Comparison of ENCODE assay signal across 10 cellular contexts in the genomic region with DNA sequence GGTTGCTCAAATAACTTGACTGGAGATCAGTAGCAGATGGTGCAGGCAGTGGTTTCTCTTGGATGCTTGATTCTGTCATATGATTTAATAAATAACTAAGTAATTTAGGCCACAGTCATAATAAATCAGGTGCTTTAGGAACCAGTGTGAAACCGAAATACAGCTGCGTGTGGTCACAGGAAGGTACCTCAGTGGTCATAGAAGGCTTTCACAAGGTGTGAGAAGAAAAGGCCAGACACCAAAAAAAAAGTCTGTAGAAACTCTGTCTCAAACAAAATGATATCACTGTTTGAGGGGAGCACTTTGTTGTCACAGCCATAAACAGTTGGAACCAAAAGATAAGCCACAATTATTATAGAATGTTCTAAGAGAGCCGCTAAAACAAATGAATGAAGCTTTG. TPM values are rescaled to one million over a fixed set of nuclear protein-coding genes. Genes with fewer than 3 reads are reported as not detected.
A peak's percentile ranks its signal among the peaks of the same experiment; 100 is the strongest.
DNase-seq lines count a peak whose midpoint lies in the region; ATAC-seq lines count a peak whose summit lies in the region.
"Had no signal": no experiment of that assay in that cellular context is flagged by ENCODE, and none has a peak within 500 bp of the region (broad histone marks: within the 10 kb centered on the region; RNA-seq: fewer than 3 reads in every experiment).

No MANE protein-coding gene starts in this region.

- peak; percentile 94 for ATAC-seq in GM18858 (IDR thresholded peaks at IDR 0.05; ENCODE audit: unreplicated experiment)
- ATAC-seq in GM21717 (IDR thresholded peaks at IDR 0.05; ENCODE audit: unreplicated experiment): peak; percentile 92
- ATAC-seq in HG03457 (IDR thresholded peaks at IDR 0.05; ENCODE audit: unreplicated experiment): peak; percentile 94
- ATAC-seq: activated T-cell treated with anti-CD3 and anti-CD28 coated beads, Interleukin-2, amount 50 U/mL, for 4 hours; Panc1 had no signal

- peaks cover 49 to 57% of the 10 kb centered on the region in 2 donors for H3K4me1 Mint-ChIP-seq in immature natural killer cell

- H3K27ac Mint-ChIP-seq in immature natural killer cell: peak overlapping the region; percentile 82 to 90 (median 88)

- DNase-seq in immature natural killer cell: peak; percentile 63 to 73 (median 69)
- DNase-seq in HPDE6-E6E7 (ENCODE audit: extremely low spot score): no peak
- DNase-seq in mucosa of gallbladder (ENCODE audit: low spot score): no peak
- DNase-seq in AG08395 (ENCODE audit: low spot score): no peak
- DNase-seq in A172 (ENCODE audit: low spot score): no peak
- DNase-seq: activated T-cell treated with anti-CD3 and anti-CD28 coated beads, Interleukin-2, amount 50 U/mL, for 4 hours had no signal

- H3K4me3 Mint-ChIP-seq in immature natural killer cell: peak overlapping the region; percentile 7 to 36 (median 33)
- H3K4me3 Mint-ChIP-seq: activated T-cell treated with anti-CD3 and anti-CD28 coated beads, Interleukin-2, amount 50 U/mL, for 4 hours had no signal

- H3K9me3 Mint-ChIP-seq in immature natural killer cell: no peaks in the 10 kb centered on the region
- H3K9me3 Mint-ChIP-seq: activated T-cell treated with anti-CD3 and anti-CD28 coated beads, Interleukin-2, amount 50 U/mL, for 4 hours had no signal

- H3K27me3 Mint-ChIP-seq in immature natural killer cell (ENCODE audit: low read depth in 3 of 3): peaks cover 0 to 2% (median 1%) of the 10 kb centered on the region in 3 donors

- peaks cover 0 to 4% (median 4%) of the 10 kb centered on the region in 3 donors for H3K36me3 Mint-ChIP-seq in immature natural killer cell

RNA-seq across cellular contexts. Expression of a gene that starts 56.5 kb away (rescaled TPM):
- polyA plus RNA-seq in immature natural killer cell: 1 to 10 TPM; 4.0 to 8.5 (median 4.2) TPM
- total RNA-seq in mucosa of gallbladder: 5.8 TPM
- total RNA-seq in A172 (2014; rRNA removed; shearing (Covaris generic)): 1.7 and 7.2 TPM in 2 replicates

Comparison
In these comparisons a context has a peak if more than half of its experiments do, and no peak if none do; other contexts are left out.
1. DNase-seq: peak in immature natural killer cell (3 of 3); none in HPDE6-E6E7 (single experiment), mucosa of gallbladder (single experiment), AG08395 (single experiment) and A172 (single experiment).
2. Peak in every context shown above with its lines, with median percentiles within 50 percentile points of each other: ATAC-seq.